8 cellular contexts compared by ENCODE assay signal in the genomic region with DNA sequence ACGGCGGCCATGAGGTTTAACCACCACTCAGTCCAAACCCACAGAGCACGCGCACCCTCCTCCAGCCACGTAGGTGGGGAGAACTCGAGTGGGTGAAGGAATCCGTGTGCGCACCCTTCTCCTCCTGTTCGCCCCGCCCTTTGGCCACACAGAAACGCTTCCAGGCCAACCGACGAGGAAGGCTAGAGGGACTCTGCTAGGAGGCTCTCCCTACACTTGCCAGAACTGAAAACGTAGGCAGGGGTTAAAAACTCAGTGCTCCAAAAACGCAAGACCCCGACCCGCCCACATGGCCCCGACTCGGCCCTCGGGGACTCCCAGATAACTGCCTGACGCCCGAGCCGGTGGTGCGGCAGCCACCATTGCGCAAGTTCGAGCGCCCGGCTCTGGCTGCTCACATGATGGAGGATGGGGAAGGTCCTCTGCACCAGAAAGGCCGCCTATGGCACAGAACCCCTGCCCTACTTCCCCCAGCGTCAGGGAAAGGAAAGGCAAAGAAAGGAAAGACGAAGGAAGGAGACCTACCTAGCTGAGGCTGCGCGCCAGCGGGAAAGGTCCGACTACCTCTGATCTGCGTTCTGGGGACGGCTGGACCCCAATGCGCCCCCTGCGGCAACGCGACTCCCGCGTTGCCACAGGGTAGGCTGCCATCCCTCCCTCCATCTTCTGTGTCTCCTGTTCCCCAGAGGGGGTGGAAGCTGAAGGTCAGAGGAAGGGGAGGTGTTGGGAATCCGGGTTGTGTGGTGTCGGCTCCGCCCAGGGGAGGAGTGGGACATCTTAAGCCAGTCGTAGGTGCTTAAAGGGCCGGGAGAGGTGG.
DNase-seq lines count a peak whose midpoint lies in the region; ATAC-seq and TF ChIP-seq lines count a peak whose summit lies in the region.

No MANE protein-coding gene starts in this region.

- H3K36me3 ChIP-seq in tibial nerve = no peaks in the 10 kb centered on the region

- peak; percentile 73 for ATAC-seq in GM18870 (IDR thresholded peaks at IDR 0.05; ENCODE audit: unreplicated experiment)
- peak; percentile 77 for ATAC-seq in HG03108 (IDR thresholded peaks at IDR 0.05; ENCODE audit: unreplicated experiment)
- no peak for ATAC-seq in stimulated activated naive CD8-positive, alpha-beta T cell treated with anti-CD3 and anti-CD28 coated beads, Interleukin-15, amount 100 ng/mL, for 72 hours

- H3K36me3 Mint-ChIP-seq in chondrocyte (ENCODE audit: low read depth) = no peaks in the 10 kb centered on the region

- H3K4me1 ChIP-seq in tibial nerve = no peaks in the 10 kb centered on the region

- TF ChIP-seq CTCF in chondrocyte (IDR thresholded peaks at IDR 0.05) (peak; percentile 38), tibial nerve (IDR thresholded peaks at IDR 0.05) (no peak)

- H3K27me3 ChIP-seq in tibial nerve = peaks cover 0 to 37% of the 10 kb centered on the region in 2 donors

- H3K4me3 ChIP-seq in tibial nerve = peak overlapping the region; percentile 24 to 52 (median 32)

- H3K27ac ChIP-seq in tibial nerve = peak overlapping the region in 2 of 4 donors; percentile 40 to 68

- peaks cover 7% of the 10 kb centered on the region for H3K9me3 Mint-ChIP-seq in chondrocyte (ENCODE audit: low read depth)
- H3K9me3 Mint-ChIP-seq in stimulated activated naive CD8-positive, alpha-beta T cell treated with anti-CD3 and anti-CD28 coated beads, Interleukin-15, amount 100 ng/mL, for 72 hours = peaks cover 0 to 12% of the 10 kb centered on the region in 2 donors

- H3K4me1 Mint-ChIP-seq in chondrocyte (ENCODE audit: low read depth) = peaks cover 10% of the 10 kb centered on the region
- H3K4me1 Mint-ChIP-seq in stimulated activated naive CD8-positive, alpha-beta T cell treated with anti-CD3 and anti-CD28 coated beads, Interleukin-15, amount 100 ng/mL, for 72 hours = no peaks in the 10 kb centered on the region

- H3K4me3 Mint-ChIP-seq in chondrocyte (ENCODE audit: unreplicated experiment) = peak overlapping the region; percentile 74
- no peak overlapping the region for H3K4me3 Mint-ChIP-seq in stimulated activated naive CD8-positive, alpha-beta T cell treated with anti-CD3 and anti-CD28 coated beads, Interleukin-15, amount 100 ng/mL, for 72 hours

- TF ChIP-seq EP300 in tibial nerve (IDR thresholded peaks at IDR 0.05) = no peak

- peaks cover 11% of the 10 kb centered on the region for H3K27me3 Mint-ChIP-seq in chondrocyte (ENCODE audit: low read depth)
- H3K27me3 Mint-ChIP-seq in stimulated activated naive CD8-positive, alpha-beta T cell treated with anti-CD3 and anti-CD28 coated beads, Interleukin-15, amount 100 ng/mL, for 72 hours = peaks cover 9% of the 10 kb centered on the region

- WGBS in tibial nerve, 2 donors = 0 to 20% methylated on average over 12 to 48 of the region's 48 CpGs

- DNase-seq in NCI-H524 (lab: John Stamatoyannopoulos, UW) = peak; percentile 88 to 96
- no peak for DNase-seq in chondrocyte (ENCODE audit: low spot score)
- DNase-seq in left kidney (ENCODE audit: low read depth, low spot score) = peak; percentile 94
- DNase-seq in tibial nerve (ENCODE audit: low spot score in 2 of 2) = peak in 1 of 2 donors; percentile 5
- DNase-seq in AG08396 (ENCODE audit: low spot score) = no peak
- DNase-seq in stimulated activated naive CD8-positive, alpha-beta T cell treated with anti-CD3 and anti-CD28 coated beads, Interleukin-15, amount 100 ng/mL, for 72 hours = no peak

- no peaks in the 10 kb centered on the region for H3K9me3 ChIP-seq in tibial nerve

- H3K27ac Mint-ChIP-seq in chondrocyte (ENCODE audit: unreplicated experiment) = peak overlapping the region; percentile 76
- no peak overlapping the region for H3K27ac Mint-ChIP-seq in stimulated activated naive CD8-positive, alpha-beta T cell treated with anti-CD3 and anti-CD28 coated beads, Interleukin-15, amount 100 ng/mL, for 72 hours

- TF ChIP-seq POLR2A in tibial nerve (IDR thresholded peaks at IDR 0.05) = no peak

Comparison
In these comparisons a context has a peak if more than half of its experiments do, and no peak if none do; other contexts are left out.
1. DNase-seq: peak in NCI-H524 (2 of 2) and left kidney (single experiment); none in chondrocyte (single experiment), AG08396 (single experiment) and stimulated activated naive CD8-positive, alpha-beta T cell treated with anti-CD3 and anti-CD28 coated beads, Interleukin-15, amount 100 ng/mL, for 72 hours (0 of 2).